ENCODE assay signal across 1 cellular context in genomic region chr22:44748524-44748923, GRCh38.
TF ChIP-seq lines count a peak whose summit lies in the region.

No MANE protein-coding gene starts in this region.

TF ChIP-seq in IMR-90, 13 proteins besides CTCF, POLR2A, EP300 and RAD21:
- TF ChIP-seq FOS (IDR thresholded peaks at IDR 0.05; ENCODE audit: low read depth, low read length) (no peak), MAFK (IDR thresholded peaks at IDR 0.05; ENCODE audit: low read depth, low read length) (no peak), ELK1 (IDR thresholded peaks at IDR 0.05; ENCODE audit: borderline replicate concordance, low read depth, low read length) (no peak), MXI1 (IDR thresholded peaks at IDR 0.05; ENCODE audit: borderline replicate concordance, low read depth, low read length) (no peak), SMC3 (IDR thresholded peaks at IDR 0.05; ENCODE audit: low read depth, low read length) (no peak), BHLHE40 (IDR thresholded peaks at IDR 0.05; ENCODE audit: low read depth, low read length) (no peak), NFE2L2 (IDR thresholded peaks at IDR 0.05; ENCODE audit: low read depth, low read length) (no peak), MAZ (IDR thresholded peaks at IDR 0.05; ENCODE audit: borderline replicate concordance, low read depth, low read length) (no peak), RCOR1 (IDR thresholded peaks at IDR 0.05; ENCODE audit: insufficient replicate concordance, low read length) (no peak), USF2 (IDR thresholded peaks at IDR 0.05; ENCODE audit: low read depth, low read length) (no peak), CHD1 (IDR thresholded peaks at IDR 0.05; ENCODE audit: low read depth, low read length) (no peak), RFX5 (IDR thresholded peaks at IDR 0.05; ENCODE audit: low read depth, low read length) (no peak), CEBPB (IDR thresholded peaks at IDR 0.05; ENCODE audit: low read depth, low read length) (no peak)
